ENCODE assay signal across 1 cellular context in genomic region chr6:151493495-151494234, GRCh38.
A peak's percentile ranks its signal among the peaks of the same experiment; 100 is the strongest.
TF ChIP-seq lines count a peak whose summit lies in the region.

Gene CCDC170, plus strand, starts transcription at chr6:151494017. Its CDS starts 112 bp downstream, at chr6:151494129.

TF ChIP-seq in HepG2, 621 proteins besides CTCF, POLR2A, EP300 and RAD21 (continued from another document and continues in another):
- no peak for TF ChIP-seq CSRNP1 (CRISPR knock-in tag; IDR thresholded peaks at IDR 0.05)
- peak; percentile 65 for TF ChIP-seq ZNF678 (CRISPR knock-in tag; IDR thresholded peaks at IDR 0.05)
- TF ChIP-seq U2AF2 (IDR thresholded peaks at IDR 0.05; ENCODE audit: low read depth, low read length) = no peak
- TF ChIP-seq, protein P1, sequence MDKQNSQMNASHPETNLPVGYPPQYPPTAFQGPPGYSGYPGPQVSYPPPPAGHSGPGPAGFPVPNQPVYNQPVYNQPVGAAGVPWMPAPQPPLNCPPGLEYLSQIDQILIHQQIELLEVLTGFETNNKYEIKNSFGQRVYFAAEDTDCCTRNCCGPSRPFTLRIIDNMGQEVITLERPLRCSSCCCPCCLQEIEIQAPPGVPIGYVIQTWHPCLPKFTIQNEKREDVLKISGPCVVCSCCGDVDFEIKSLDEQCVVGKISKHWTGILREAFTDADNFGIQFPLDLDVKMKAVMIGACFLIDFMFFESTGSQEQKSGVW (CRISPR knock-in tag; IDR thresholded peaks at IDR 0.05; ENCODE audit: borderline replicate concordance) = no peak
- no peak for TF ChIP-seq SNAI1 (CRISPR knock-in tag; IDR thresholded peaks at IDR 0.05; ENCODE audit: borderline replicate concordance)
- TF ChIP-seq, protein P2, sequence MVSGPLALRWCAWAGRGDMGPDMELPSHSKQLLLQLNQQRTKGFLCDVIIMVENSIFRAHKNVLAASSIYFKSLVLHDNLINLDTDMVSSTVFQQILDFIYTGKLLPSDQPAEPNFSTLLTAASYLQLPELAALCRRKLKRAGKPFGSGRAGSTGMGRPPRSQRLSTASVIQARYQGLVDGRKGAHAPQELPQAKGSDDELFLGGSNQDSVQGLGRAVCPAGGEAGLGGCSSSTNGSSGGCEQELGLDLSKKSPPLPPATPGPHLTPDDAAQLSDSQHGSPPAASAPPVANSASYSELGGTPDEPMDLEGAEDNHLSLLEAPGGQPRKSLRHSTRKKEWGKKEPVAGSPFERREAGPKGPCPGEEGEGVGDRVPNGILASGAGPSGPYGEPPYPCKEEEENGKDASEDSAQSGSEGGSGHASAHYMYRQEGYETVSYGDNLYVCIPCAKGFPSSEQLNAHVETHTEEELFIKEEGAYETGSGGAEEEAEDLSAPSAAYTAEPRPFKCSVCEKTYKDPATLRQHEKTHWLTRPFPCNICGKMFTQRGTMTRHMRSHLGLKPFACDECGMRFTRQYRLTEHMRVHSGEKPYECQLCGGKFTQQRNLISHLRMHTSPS (CRISPR knock-in tag; IDR thresholded peaks at IDR 0.05; ENCODE audit: low read depth) = no peak
- no peak for TF ChIP-seq PAF1 (CRISPR knock-in tag; IDR thresholded peaks at IDR 0.05)
- no peak for TF ChIP-seq ZFP36L1 (CRISPR knock-in tag; IDR thresholded peaks at IDR 0.05)
- TF ChIP-seq, protein P3, sequence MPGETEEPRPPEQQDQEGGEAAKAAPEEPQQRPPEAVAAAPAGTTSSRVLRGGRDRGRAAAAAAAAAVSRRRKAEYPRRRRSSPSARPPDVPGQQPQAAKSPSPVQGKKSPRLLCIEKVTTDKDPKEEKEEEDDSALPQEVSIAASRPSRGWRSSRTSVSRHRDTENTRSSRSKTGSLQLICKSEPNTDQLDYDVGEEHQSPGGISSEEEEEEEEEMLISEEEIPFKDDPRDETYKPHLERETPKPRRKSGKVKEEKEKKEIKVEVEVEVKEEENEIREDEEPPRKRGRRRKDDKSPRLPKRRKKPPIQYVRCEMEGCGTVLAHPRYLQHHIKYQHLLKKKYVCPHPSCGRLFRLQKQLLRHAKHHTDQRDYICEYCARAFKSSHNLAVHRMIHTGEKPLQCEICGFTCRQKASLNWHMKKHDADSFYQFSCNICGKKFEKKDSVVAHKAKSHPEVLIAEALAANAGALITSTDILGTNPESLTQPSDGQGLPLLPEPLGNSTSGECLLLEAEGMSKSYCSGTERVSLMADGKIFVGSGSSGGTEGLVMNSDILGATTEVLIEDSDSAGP (CRISPR knock-in tag; IDR thresholded peaks at IDR 0.05; ENCODE audit: borderline replicate concordance) = peak; percentile 84
- no peak for TF ChIP-seq GATAD1 (CRISPR knock-in tag; IDR thresholded peaks at IDR 0.05)
- no peak for TF ChIP-seq POGZ (CRISPR knock-in tag; IDR thresholded peaks at IDR 0.05)
- TF ChIP-seq ELF4 (CRISPR knock-in tag; IDR thresholded peaks at IDR 0.05; ENCODE audit: borderline replicate concordance) = no peak
- no peak for TF ChIP-seq ZNF790 (CRISPR knock-in tag; IDR thresholded peaks at IDR 0.05; ENCODE audit: borderline replicate concordance)
- TF ChIP-seq MEIS1 (CRISPR knock-in tag; IDR thresholded peaks at IDR 0.05; ENCODE audit: borderline replicate concordance) = no peak; the same call in 1 of the 2 replicates
- TF ChIP-seq KDM4B (CRISPR knock-in tag; IDR thresholded peaks at IDR 0.05) = no peak
- no peak for TF ChIP-seq ZFP37 (CRISPR knock-in tag; IDR thresholded peaks at IDR 0.05; ENCODE audit: borderline replicate concordance)
- TF ChIP-seq ZSCAN25 (CRISPR knock-in tag; IDR thresholded peaks at IDR 0.05) = 0 out of 2 replicates have a peak, but pooled peaks have one; percentile 23
- TF ChIP-seq NFE2L1 (CRISPR knock-in tag; IDR thresholded peaks at IDR 0.05; ENCODE audit: borderline replicate concordance) = peak; percentile 76; the same call in 1 of the 2 replicates
- TF ChIP-seq, protein P4, sequence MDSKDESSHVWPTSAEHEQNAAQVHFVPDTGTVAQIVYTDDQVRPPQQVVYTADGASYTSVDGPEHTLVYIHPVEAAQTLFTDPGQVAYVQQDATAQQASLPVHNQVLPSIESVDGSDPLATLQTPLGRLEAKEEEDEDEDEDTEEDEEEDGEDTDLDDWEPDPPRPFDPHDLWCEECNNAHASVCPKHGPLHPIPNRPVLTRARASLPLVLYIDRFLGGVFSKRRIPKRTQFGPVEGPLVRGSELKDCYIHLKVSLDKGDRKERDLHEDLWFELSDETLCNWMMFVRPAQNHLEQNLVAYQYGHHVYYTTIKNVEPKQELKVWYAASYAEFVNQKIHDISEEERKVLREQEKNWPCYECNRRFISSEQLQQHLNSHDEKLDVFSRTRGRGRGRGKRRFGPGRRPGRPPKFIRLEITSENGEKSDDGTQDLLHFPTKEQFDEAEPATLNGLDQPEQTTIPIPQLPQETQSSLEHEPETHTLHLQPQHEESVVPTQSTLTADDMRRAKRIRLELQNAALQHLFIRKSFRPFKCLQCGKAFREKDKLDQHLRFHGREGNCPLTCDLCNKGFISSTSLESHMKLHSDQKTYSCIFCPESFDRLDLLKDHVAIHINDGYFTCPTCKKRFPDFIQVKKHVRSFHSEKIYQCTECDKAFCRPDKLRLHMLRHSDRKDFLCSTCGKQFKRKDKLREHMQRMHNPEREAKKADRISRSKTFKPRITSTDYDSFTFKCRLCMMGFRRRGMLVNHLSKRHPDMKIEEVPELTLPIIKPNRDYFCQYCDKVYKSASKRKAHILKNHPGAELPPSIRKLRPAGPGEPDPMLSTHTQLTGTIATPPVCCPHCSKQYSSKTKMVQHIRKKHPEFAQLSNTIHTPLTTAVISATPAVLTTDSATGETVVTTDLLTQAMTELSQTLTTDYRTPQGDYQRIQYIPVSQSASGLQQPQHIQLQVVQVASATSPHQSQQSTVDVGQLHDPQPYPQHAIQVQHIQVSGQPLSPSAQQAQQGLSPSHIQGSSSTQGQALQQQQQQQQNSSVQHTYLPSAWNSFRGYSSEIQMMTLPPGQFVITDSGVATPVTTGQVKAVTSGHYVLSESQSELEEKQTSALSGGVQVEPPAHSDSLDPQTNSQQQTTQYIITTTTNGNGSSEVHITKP (CRISPR knock-in tag; IDR thresholded peaks at IDR 0.05; ENCODE audit: low read depth) = 0 out of 2 replicates have a peak, but pooled peaks have one; percentile 5
- 0 out of 2 replicates have a peak, but pooled peaks have one; percentile 36 for TF ChIP-seq ZNF550 (CRISPR knock-in tag; IDR thresholded peaks at IDR 0.05; ENCODE audit: borderline replicate concordance)
- no peak for TF ChIP-seq DDIT3 (CRISPR knock-in tag; IDR thresholded peaks at IDR 0.05)
- peak; percentile 60; the same call in 1 of the 2 replicates for TF ChIP-seq ZNF674 (CRISPR knock-in tag; IDR thresholded peaks at IDR 0.05; ENCODE audit: low read depth)
- 0 out of 2 replicates have a peak, but pooled peaks have one; percentile 7 for TF ChIP-seq ADNP (CRISPR knock-in tag; IDR thresholded peaks at IDR 0.05)
- TF ChIP-seq ZNF230 (CRISPR knock-in tag; IDR thresholded peaks at IDR 0.05) = no peak; the same call in 1 of the 2 replicates
- no peak for TF ChIP-seq HMG20A (CRISPR knock-in tag; IDR thresholded peaks at IDR 0.05; ENCODE audit: borderline replicate concordance)
- TF ChIP-seq RCOR2 (CRISPR knock-in tag; IDR thresholded peaks at IDR 0.05) = no peak
- 0 out of 2 replicates have a peak, but pooled peaks have one; percentile 50 for TF ChIP-seq ZNF557 (CRISPR knock-in tag; IDR thresholded peaks at IDR 0.05)
- TF ChIP-seq SMC3 (IDR thresholded peaks at IDR 0.05; ENCODE audit: low read length) = no peak
- TF ChIP-seq ZFX (CRISPR knock-in tag; IDR thresholded peaks at IDR 0.05; ENCODE audit: low read depth) = peak; percentile 94
- TF ChIP-seq THAP9 (CRISPR knock-in tag; IDR thresholded peaks at IDR 0.05; ENCODE audit: borderline replicate concordance) = no peak
- TF ChIP-seq ZNF720 (CRISPR knock-in tag; IDR thresholded peaks at IDR 0.05) = no peak; the same call in 1 of the 2 replicates
- TF ChIP-seq SRSF9 (IDR thresholded peaks at IDR 0.05; ENCODE audit: borderline replicate concordance, insufficient read depth, low read depth, low read length, poor library complexity, severe bottlenecking) = no peak
- no peak for TF ChIP-seq ZNF850 (CRISPR knock-in tag; conservative IDR thresholded peaks at IDR 0.05)
- no peak for TF ChIP-seq ZNF609 (CRISPR knock-in tag; IDR thresholded peaks at IDR 0.05; ENCODE audit: borderline replicate concordance)
- no peak for TF ChIP-seq RBM22 (optimal IDR thresholded peaks at IDR 0.05; ENCODE audit: low read length)
- no peak; the same call in 1 of the 2 replicates for TF ChIP-seq CHCHD3 (CRISPR knock-in tag; IDR thresholded peaks at IDR 0.05)
- TF ChIP-seq TBX3 (IDR thresholded peaks at IDR 0.05; ENCODE audit: borderline replicate concordance) = peak; percentile 23; the same call in 1 of the 2 replicates
- TF ChIP-seq ZNF367 (CRISPR knock-in tag; IDR thresholded peaks at IDR 0.05; ENCODE audit: borderline replicate concordance) = no peak
- TF ChIP-seq ZGPAT (CRISPR knock-in tag; IDR thresholded peaks at IDR 0.05) = no peak; the same call in 1 of the 2 replicates
- TF ChIP-seq ZNF33A (CRISPR knock-in tag; IDR thresholded peaks at IDR 0.05; ENCODE audit: borderline replicate concordance) = no peak
- no peak for TF ChIP-seq ZNF460 (CRISPR knock-in tag; IDR thresholded peaks at IDR 0.05; ENCODE audit: borderline replicate concordance)
- TF ChIP-seq GABPB1 (CRISPR knock-in tag; IDR thresholded peaks at IDR 0.05) = peak; percentile 70; the same call in 1 of the 2 replicates
- TF ChIP-seq ZFP90 (CRISPR knock-in tag; IDR thresholded peaks at IDR 0.05; ENCODE audit: borderline replicate concordance) = no peak
